In the genomic region with DNA sequence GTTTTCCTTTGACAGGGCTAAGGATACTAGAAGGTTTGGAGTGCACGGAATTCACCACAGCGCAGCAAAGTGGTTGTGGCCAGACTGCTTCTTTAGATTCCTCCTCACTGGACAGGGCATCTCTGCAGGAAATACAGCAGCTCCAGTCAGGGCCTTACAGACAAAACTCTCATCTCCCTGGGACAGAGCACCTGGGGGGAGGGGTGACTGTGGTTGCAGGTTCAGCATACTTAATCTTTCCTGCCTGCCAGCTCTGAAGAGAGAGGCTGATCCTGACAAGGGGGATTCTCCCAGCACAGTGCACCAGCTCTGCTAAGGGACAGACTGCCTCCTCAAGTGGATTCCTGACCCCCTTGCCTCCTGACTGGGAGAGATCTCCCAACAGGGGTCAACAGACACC, we compare ENCODE assay signal across 25 cellular contexts.
"Had no signal": no experiment of that assay in that cellular context is flagged by ENCODE, and none has a peak within 500 bp of the region (broad histone marks: within the 10 kb centered on the region; RNA-seq: fewer than 3 reads in every experiment).

No MANE protein-coding gene starts in this region.

- ATAC-seq: gastroesophageal sphincter; left colon; mucosa of descending colon; naive thymus-derived CD8-positive, alpha-beta T cell; stimulated activated naive B cell treated with anti-CD40 and anti-IgM and Interleukin-4, amounts not matched to agents 10 μg/mL and 1 μg/mL and 100 μg/mL, for 72 hours; stimulated activated naive CD8-positive, alpha-beta T cell treated with anti-CD3 and anti-CD28 coated beads, Interleukin-15, amount 100 ng/mL, for 72 hours; upper lobe of right lung had no signal

- DNase-seq: dorsolateral prefrontal cortex; effector memory CD4-positive, alpha-beta T cell; glutamatergic neuron; left colon; mammary epithelial cell; mucosa of descending colon; nucleus accumbens; ovary; sigmoid colon; stimulated activated CD4-positive, alpha-beta T cell treated with anti-CD3 and anti-CD28 coated beads, Interleukin-2, amount 100 ng/mL, for 24 hours; stimulated activated CD4-positive, alpha-beta T cell treated with anti-CD3 and anti-CD28 coated beads, Interleukin-4, amount 100 ng/mL, for 4 hours; stimulated activated naive B cell treated with anti-CD40 and anti-IgM and Interleukin-4, amounts not matched to agents 10 μg/mL and 1 μg/mL and 100 μg/mL, for 72 hours; stimulated activated naive CD8-positive, alpha-beta T cell treated with anti-CD3 and anti-CD28 coated beads, Interleukin-15, amount 100 ng/mL, for 72 hours; testis; upper lobe of right lung had no signal

- H3K4me3 Mint-ChIP-seq: naive thymus-derived CD8-positive, alpha-beta T cell; neural crest cell; stimulated activated naive B cell treated with anti-CD40 and anti-IgM and Interleukin-4, amounts not matched to agents 10 μg/mL and 1 μg/mL and 100 μg/mL, for 72 hours; stimulated activated naive CD8-positive, alpha-beta T cell treated with anti-CD3 and anti-CD28 coated beads, Interleukin-15, amount 100 ng/mL, for 72 hours had no signal

- H3K27ac Mint-ChIP-seq: naive thymus-derived CD8-positive, alpha-beta T cell; stimulated activated naive B cell treated with anti-CD40 and anti-IgM and Interleukin-4, amounts not matched to agents 10 μg/mL and 1 μg/mL and 100 μg/mL, for 72 hours; stimulated activated naive CD8-positive, alpha-beta T cell treated with anti-CD3 and anti-CD28 coated beads, Interleukin-15, amount 100 ng/mL, for 72 hours had no signal

- H3K36me3 Mint-ChIP-seq: naive thymus-derived CD8-positive, alpha-beta T cell; stimulated activated naive B cell treated with anti-CD40 and anti-IgM and Interleukin-4, amounts not matched to agents 10 μg/mL and 1 μg/mL and 100 μg/mL, for 72 hours had no signal

- H3K4me1 Mint-ChIP-seq: naive thymus-derived CD8-positive, alpha-beta T cell; stimulated activated naive B cell treated with anti-CD40 and anti-IgM and Interleukin-4, amounts not matched to agents 10 μg/mL and 1 μg/mL and 100 μg/mL, for 72 hours; stimulated activated naive CD8-positive, alpha-beta T cell treated with anti-CD3 and anti-CD28 coated beads, Interleukin-15, amount 100 ng/mL, for 72 hours had no signal

- H3K4me3 ChIP-seq: coronary artery, dorsolateral prefrontal cortex, esophagus muscularis mucosa, gastroesophageal sphincter, mucosa of descending colon, ovary, right atrium auricular region, sigmoid colon, skin epidermis, testis, tibial nerve, upper lobe of right lung, vagina had no signal

- H3K9me3 ChIP-seq: gastroesophageal sphincter, ovary, right atrium auricular region, testis, upper lobe of right lung, vagina had no signal

- H3K27ac ChIP-seq: coronary artery, dorsolateral prefrontal cortex, epithelial cell of prostate, esophagus muscularis mucosa, gastroesophageal sphincter, ovary, right atrium auricular region, sigmoid colon, skin epidermis, testis, tibial nerve, upper lobe of right lung, vagina had no signal

- H3K4me1 ChIP-seq: esophagus muscularis mucosa, gastroesophageal sphincter, right atrium auricular region, sigmoid colon, testis, tibial nerve, upper lobe of right lung, vagina had no signal

- H3K27me3 ChIP-seq: dorsolateral prefrontal cortex, esophagus muscularis mucosa, gastroesophageal sphincter, ovary, right atrium auricular region, sigmoid colon, testis, tibial nerve, upper lobe of right lung, vagina had no signal

- H3K36me3 ChIP-seq: esophagus muscularis mucosa, gastroesophageal sphincter, ovary, right atrium auricular region, sigmoid colon, tibial nerve, upper lobe of right lung, vagina had no signal

- H3K27me3 Mint-ChIP-seq: naive thymus-derived CD8-positive, alpha-beta T cell; stimulated activated naive B cell treated with anti-CD40 and anti-IgM and Interleukin-4, amounts not matched to agents 10 μg/mL and 1 μg/mL and 100 μg/mL, for 72 hours; stimulated activated naive CD8-positive, alpha-beta T cell treated with anti-CD3 and anti-CD28 coated beads, Interleukin-15, amount 100 ng/mL, for 72 hours had no signal
